Comparison of ENCODE assay signal across 27 cellular contexts in the genomic region with DNA sequence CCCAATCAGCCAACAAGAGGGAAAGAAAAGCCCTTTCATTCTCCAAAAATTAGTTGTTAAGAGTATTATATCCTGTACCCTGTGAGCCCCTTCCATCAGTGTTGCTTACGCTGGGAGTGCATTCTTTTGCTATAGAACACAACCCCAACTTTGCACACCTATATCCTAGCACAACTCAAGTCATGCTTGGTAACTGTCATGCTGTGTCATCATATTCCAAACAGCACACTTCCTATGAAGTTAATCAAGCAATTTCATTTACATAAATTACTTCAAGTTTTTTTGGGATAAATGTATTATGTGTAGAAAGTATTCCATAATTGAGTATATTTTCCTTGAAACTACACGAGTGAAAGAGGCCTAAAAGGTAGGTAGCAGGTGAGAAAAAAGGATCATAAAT. TPM values are rescaled to one million over a fixed set of nuclear protein-coding genes. Genes with fewer than 3 reads are reported as not detected.
DNase-seq lines count a peak whose midpoint lies in the region; ATAC-seq and TF ChIP-seq lines count a peak whose summit lies in the region.
"Had no signal": no experiment of that assay in that cellular context is flagged by ENCODE, and none has a peak within 500 bp of the region (broad histone marks: within the 10 kb centered on the region; RNA-seq: fewer than 3 reads in every experiment).

No MANE protein-coding gene starts in this region.

- peak overlapping the region; percentile 0 for H3K27ac Mint-ChIP-seq in activated T-cell treated with anti-CD3 and anti-CD28 coated beads, Interleukin-2, amount 50 U/mL, for 72 hours
- H3K27ac Mint-ChIP-seq in Calu3 (ENCODE audit: unreplicated experiment) (peak overlapping the region; percentile 12), immature natural killer cell (peak overlapping the region in 1 of 6 donors; percentile 83)
- peak overlapping the region; percentile 59 to 76 for H3K27ac Mint-ChIP-seq in activated naive CD4-positive, alpha-beta T cell treated with anti-CD3 and anti-CD28 coated beads, Interleukin-2, amount 50 U/mL, for 72 hours
- H3K27ac Mint-ChIP-seq: activated B cell treated with CpG ODN at 0.5 μM for 24 hours had no signal

- no peak for TF ChIP-seq CTCF in Calu3 (IDR thresholded peaks at IDR 0.05; ENCODE audit: unreplicated experiment)
- TF ChIP-seq CTCF in osteoblast (IDR thresholded peaks at IDR 0.05; ENCODE audit: extremely low read depth, low read depth, low read length), result no peak

- H3K27me3 Mint-ChIP-seq in activated T-cell treated with anti-CD3 and anti-CD28 coated beads, Interleukin-2, amount 50 U/mL, for 72 hours (ENCODE audit: low read depth), result no peaks in the 10 kb centered on the region
- no peaks in the 10 kb centered on the region for H3K27me3 Mint-ChIP-seq in activated T-cell treated with anti-CD3 and anti-CD28 coated beads, Interleukin-2, amount 50 U/mL, for 4 hours (ENCODE audit: low read depth)
- H3K27me3 Mint-ChIP-seq in Calu3 (ENCODE audit: unreplicated experiment) (no peaks in the 10 kb centered on the region), immature natural killer cell (ENCODE audit: low read depth in 3 of 3) (peaks cover 4 to 7% (median 4%) of the 10 kb centered on the region in 3 donors)
- H3K27me3 Mint-ChIP-seq: activated B cell treated with CpG ODN at 0.5 μM for 24 hours, naive B cell had no signal

- no TSS peak for BruUV-seq in Calu3 (replicated peaks; lab: Mats Ljungman, UMichigan)

- H3K9me3 ChIP-seq in osteoblast (ENCODE audit: low read depth, low read length), result no peaks in the 10 kb centered on the region
- H3K9me3 ChIP-seq: HAP-1, suprapubic skin had no signal

- no peak for ATAC-seq in activated T-cell treated with anti-CD3 and anti-CD28 coated beads, Interleukin-2, amount 50 U/mL, for 72 hours (replicated peaks in 1 of 2)
- no peak for ATAC-seq in activated T-cell treated with anti-CD3 and anti-CD28 coated beads, Interleukin-2, amount 50 U/mL, for 4 hours
- ATAC-seq in activated naive CD4-positive, alpha-beta T cell treated with anti-CD3 and anti-CD28 coated beads, Interleukin-2, amount 50 U/mL, for 72 hours, result no peak
- no peak for ATAC-seq in HG03039 (IDR thresholded peaks at IDR 0.05; ENCODE audit: unreplicated experiment)

- no peak overlapping the region for H3K4me3 ChIP-seq in osteoblast (ENCODE audit: insufficient read depth, low read length)
- H3K4me3 ChIP-seq: HAP-1, smooth muscle cell, suprapubic skin had no signal

- DNase-seq in activated T-cell treated with anti-CD3 and anti-CD28 coated beads, Interleukin-2, amount 50 U/mL, for 72 hours, result no peak
- no peak for DNase-seq in activated T-cell treated with anti-CD3 and anti-CD28 coated beads, Interleukin-2, amount 50 U/mL, for 4 hours
- no peak for DNase-seq in Calu3
- no peak for DNase-seq in activated naive CD4-positive, alpha-beta T cell treated with anti-CD3 and anti-CD28 coated beads, Interleukin-2, amount 50 U/mL, for 72 hours (ENCODE audit: low spot score in 2 of 2)
- DNase-seq in osteoblast (ENCODE audit: insufficient read length, low spot score, missing footprints), result no peak
- DNase-seq in immature natural killer cell, result no peak
- no peak for DNase-seq in NCI-H226
- DNase-seq: activated B cell treated with CpG ODN at 0.5 μM for 24 hours; activated T-cell treated with anti-CD3 and anti-CD28 coated beads, Interleukin-2, amount 50 U/mL, for 48 hours; brain microvascular endothelial cell; DND-41; effector CD4-positive, alpha-beta T cell; KBM-7; kidney; naive B cell; NCI-H2029; NCI-H526 treated with DMSO at 0.1 percent for 48 hours; occipital lobe; retina; Right ventricle myocardium superior; stimulated activated CD4-positive, alpha-beta T cell treated with anti-CD3 and anti-CD28 coated beads, Interleukin-1b, Interleukin-23, amount 100 ng/mL, for 48 hours; T1000 had no signal

- H3K27ac ChIP-seq in osteoblast (ENCODE audit: low read depth, low read length), result peak overlapping the region; percentile 3
- H3K27ac ChIP-seq: brain microvascular endothelial cell, suprapubic skin had no signal

- peaks cover 17 to 57% of the 10 kb centered on the region in 2 donors for H3K36me3 Mint-ChIP-seq in activated T-cell treated with anti-CD3 and anti-CD28 coated beads, Interleukin-2, amount 50 U/mL, for 72 hours (ENCODE audit: insufficient read depth in 2 of 2)
- H3K36me3 Mint-ChIP-seq in activated T-cell treated with anti-CD3 and anti-CD28 coated beads, Interleukin-2, amount 50 U/mL, for 4 hours (ENCODE audit: insufficient read depth), result peaks cover 58% of the 10 kb centered on the region
- H3K36me3 Mint-ChIP-seq in Calu3 (ENCODE audit: insufficient read depth, unreplicated experiment) (peaks cover 55% of the 10 kb centered on the region), immature natural killer cell (peaks cover 17 to 72% (median 54%) of the 10 kb centered on the region in 3 donors)
- peaks cover 30 to 56% of the 10 kb centered on the region in 2 donors for H3K36me3 Mint-ChIP-seq in activated naive CD4-positive, alpha-beta T cell treated with anti-CD3 and anti-CD28 coated beads, Interleukin-2, amount 50 U/mL, for 72 hours

- peaks cover 16% of the 10 kb centered on the region for H4K20me1 ChIP-seq in osteoblast (ENCODE audit: insufficient read depth, low read length)

- CTCF ChIA-PET in Calu3 (lab: Charles Lee), result no interaction called here

- peaks cover 24% of the 10 kb centered on the region for H3K4me1 Mint-ChIP-seq in activated T-cell treated with anti-CD3 and anti-CD28 coated beads, Interleukin-2, amount 50 U/mL, for 72 hours (ENCODE audit: low read depth)
- H3K4me1 Mint-ChIP-seq in activated T-cell treated with anti-CD3 and anti-CD28 coated beads, Interleukin-2, amount 50 U/mL, for 4 hours (ENCODE audit: low read depth), result peaks cover 26% of the 10 kb centered on the region
- H3K4me1 Mint-ChIP-seq in Calu3 (ENCODE audit: low read depth, unreplicated experiment) (peaks cover 14% of the 10 kb centered on the region), immature natural killer cell (peaks cover 13 to 55% of the 10 kb centered on the region in 2 donors)
- H3K4me1 Mint-ChIP-seq: activated B cell treated with CpG ODN at 0.5 μM for 24 hours, mesothelial cell of epicardium had no signal

- no peak overlapping the region for H3K4me2 ChIP-seq in osteoblast (ENCODE audit: insufficient read depth, low read length)
- H3K4me2 ChIP-seq: smooth muscle cell had no signal

- H3K36me3 ChIP-seq in osteoblast (ENCODE audit: insufficient read depth, low read length), result peaks cover 97% of the 10 kb centered on the region

- H2AFZ ChIP-seq in osteoblast (ENCODE audit: low read length), result no peak overlapping the region

- H3K4me1 ChIP-seq in osteoblast (ENCODE audit: insufficient read depth, low read length), result peaks cover 14% of the 10 kb centered on the region
- H3K4me1 ChIP-seq: HAP-1, suprapubic skin had no signal

- no peak overlapping the region for H3K4me3 Mint-ChIP-seq in activated T-cell treated with anti-CD3 and anti-CD28 coated beads, Interleukin-2, amount 50 U/mL, for 72 hours
- no peak overlapping the region for H3K4me3 Mint-ChIP-seq in activated T-cell treated with anti-CD3 and anti-CD28 coated beads, Interleukin-2, amount 50 U/mL, for 4 hours
- no peak overlapping the region for H3K4me3 Mint-ChIP-seq in Calu3 (ENCODE audit: low read depth, unreplicated experiment)
- H3K4me3 Mint-ChIP-seq in immature natural killer cell, result no peak overlapping the region
- H3K4me3 Mint-ChIP-seq: activated B cell treated with CpG ODN at 0.5 μM for 24 hours, mesothelial cell of epicardium, naive B cell had no signal

- no peaks in the 10 kb centered on the region for H3K9me3 Mint-ChIP-seq in activated T-cell treated with anti-CD3 and anti-CD28 coated beads, Interleukin-2, amount 50 U/mL, for 72 hours
- H3K9me3 Mint-ChIP-seq in activated T-cell treated with anti-CD3 and anti-CD28 coated beads, Interleukin-2, amount 50 U/mL, for 4 hours, result no peaks in the 10 kb centered on the region
- no peaks in the 10 kb centered on the region for H3K9me3 Mint-ChIP-seq in Calu3 (ENCODE audit: low read depth, unreplicated experiment)
- no peaks in the 10 kb centered on the region for H3K9me3 Mint-ChIP-seq in activated naive CD4-positive, alpha-beta T cell treated with anti-CD3 and anti-CD28 coated beads, Interleukin-2, amount 50 U/mL, for 72 hours
- H3K9me3 Mint-ChIP-seq in immature natural killer cell, result no peaks in the 10 kb centered on the region
- H3K9me3 Mint-ChIP-seq: activated B cell treated with CpG ODN at 0.5 μM for 24 hours, mesothelial cell of epicardium, naive B cell had no signal

- intact Hi-C loops in Calu3 (cut with micrococcal nuclease; ENCODE audit: unreplicated experiment), result no loop called here

- H3K79me2 ChIP-seq in osteoblast (ENCODE audit: insufficient read depth, low read length), result peaks cover 60% of the 10 kb centered on the region

- H3K27me3 ChIP-seq in osteoblast (ENCODE audit: insufficient read depth, low read length), result no peaks in the 10 kb centered on the region
- H3K27me3 ChIP-seq: brain microvascular endothelial cell, suprapubic skin had no signal

RNA-seq across cellular contexts. Expression of a gene that starts 20.0 kb away (rescaled TPM):
- 100 to 1,000 TPM; 145 to 191 TPM for total RNA-seq in activated T-cell treated with anti-CD3 and anti-CD28 coated beads, Interleukin-2, amount 50 U/mL, for 72 hours
- 100 to 1,000 TPM; 262 to 285 (median 277) TPM for total RNA-seq in activated T-cell treated with anti-CD3 and anti-CD28 coated beads, Interleukin-2, amount 50 U/mL, for 4 hours
- total RNA-seq in Calu3 (2022), result 165 and 188 TPM in 2 replicates
- total RNA-seq in activated naive CD4-positive, alpha-beta T cell treated with anti-CD3 and anti-CD28 coated beads, Interleukin-2, amount 50 U/mL, for 72 hours, result 100 to 1,000 TPM; 225 to 253 TPM
- 86.9 and 91.6 TPM in 2 replicates for total RNA-seq in osteoblast
- polyA plus RNA-seq in immature natural killer cell, result 10 to 100 TPM; 22.5 to 65.6 (median 37.4) TPM

RNA-seq across cellular contexts. Expression of a gene that starts 45.9 kb away (rescaled TPM):
- 10 to 100 TPM in 1 of 2 donors, 1 to 10 TPM in 1; 9.6 to 14.0 TPM for total RNA-seq in activated T-cell treated with anti-CD3 and anti-CD28 coated beads, Interleukin-2, amount 50 U/mL, for 72 hours
- 1 to 10 TPM; 5.4 to 6.6 (median 5.5) TPM for total RNA-seq in activated T-cell treated with anti-CD3 and anti-CD28 coated beads, Interleukin-2, amount 50 U/mL, for 4 hours
- total RNA-seq in Calu3 (2022) (15.0 and 23.0 TPM in 2 replicates), osteoblast (36.5 and 46.7 TPM in 2 replicates)
- total RNA-seq in activated naive CD4-positive, alpha-beta T cell treated with anti-CD3 and anti-CD28 coated beads, Interleukin-2, amount 50 U/mL, for 72 hours, result 10 to 100 TPM in 1 of 2 donors, 1 to 10 TPM in 1; 9.8 to 35.8 TPM
- 1 to 10 TPM; 3.9 to 9.0 (median 5.0) TPM for polyA plus RNA-seq in immature natural killer cell
